Comparison of ENCODE assay signal across 9 cellular contexts in genomic region chr17:44916781-44917241, GRCh38. TPM values are rescaled to one million over a fixed set of nuclear protein-coding genes. Genes with fewer than 3 reads are reported as not detected.
DNase-seq lines count a peak whose midpoint lies in the region; ATAC-seq and TF ChIP-seq lines count a peak whose summit lies in the region.
"Had no signal": no experiment of that assay in that cellular context is flagged by ENCODE, and none has a peak within 500 bp of the region (broad histone marks: within the 10 kb centered on the region; RNA-seq: fewer than 3 reads in every experiment).

No MANE protein-coding gene starts in this region.

- H3K4me1 ChIP-seq in foreskin keratinocyte, result peaks cover 14% of the 10 kb centered on the region

- peak; percentile 14 for TF ChIP-seq CTCF in foreskin keratinocyte (conservative IDR thresholded peaks at IDR 0.05)

- ATAC-seq in SK-N-SH treated with all-trans-retinoic acid at 6 μM for 48 hours, result peak; percentile 59
- ATAC-seq in foreskin keratinocyte, result no peak
- no peak for ATAC-seq in GM21447 (IDR thresholded peaks at IDR 0.05; ENCODE audit: unreplicated experiment)

- no peak overlapping the region for H3K27ac ChIP-seq in foreskin keratinocyte

- intact Hi-C loops in posterior cingulate gyrus (cut with DNase I), result no loop called here

- DNase-seq in COLO829 (ENCODE audit: low spot score), result peak; percentile 39
- no peak for DNase-seq in foreskin keratinocyte
- DNase-seq in posterior cingulate gyrus, result peak; percentile 39 to 96 (median 72)
- DNase-seq in NCI-H82 (lab: John Stamatoyannopoulos, UW), result no peak
- DNase-seq in NCI-H1694 (lab: John Stamatoyannopoulos, UW), result no peak
- no peak for DNase-seq in activated naive CD4-positive, alpha-beta T cell treated with Interleukin-2 at 50 U/mL for 16 hours

- no peaks in the 10 kb centered on the region for H3K27me3 ChIP-seq in foreskin keratinocyte

TF ChIP-seq in SK-N-SH treated with all-trans-retinoic acid at 6 μM for 48 hours, 23 proteins besides CTCF, POLR2A, EP300 and RAD21:
- TF ChIP-seq ZNF565 (CRISPR knock-in tag; conservative IDR thresholded peaks at IDR 0.05; ENCODE audit: low read depth) (no peak), SNAI2 (CRISPR knock-in tag; IDR thresholded peaks at IDR 0.05) (no peak), GLIS3 (CRISPR knock-in tag; IDR thresholded peaks at IDR 0.05) (no peak), ZC3H10 (CRISPR knock-in tag; IDR thresholded peaks at IDR 0.05) (no peak), ZFP30 (CRISPR knock-in tag; IDR thresholded peaks at IDR 0.05) (no peak), CREB5 (CRISPR knock-in tag; IDR thresholded peaks at IDR 0.05; ENCODE audit: low read depth) (no peak), ZNF70 (CRISPR knock-in tag; IDR thresholded peaks at IDR 0.05) (no peak)

RNA-seq across cellular contexts. Expression of gene GFAP, which starts 1.5 kb away (rescaled TPM):
- 0.10 and 0.39 TPM in 2 replicates for total RNA-seq in foreskin keratinocyte
- polyA plus RNA-seq in foreskin keratinocyte, result 0.13 and 0.17 TPM in 2 replicates

RNA-seq across cellular contexts. Expression of gene EFTUD2, which starts 17.6 kb away (rescaled TPM):
- 129 and 136 TPM in 2 replicates for total RNA-seq in foreskin keratinocyte
- polyA plus RNA-seq in foreskin keratinocyte, result 76.6 and 87.6 TPM in 2 replicates

RNA-seq across cellular contexts. Expression of gene KIF18B, which starts 30.8 kb away (rescaled TPM):
- total RNA-seq in foreskin keratinocyte, result 17.0 and 23.2 TPM in 2 replicates
- polyA plus RNA-seq in foreskin keratinocyte, result 8.7 and 12.6 TPM in 2 replicates

RNA-seq across cellular contexts. Expression of gene C1QL1, which starts 51.3 kb away (rescaled TPM):
- 0.17 and 0.18 TPM in 2 replicates for total RNA-seq in foreskin keratinocyte
- 0.26 and 0.36 TPM in 2 replicates for polyA plus RNA-seq in foreskin keratinocyte
- total RNA-seq: subcutaneous adipose tissue had no signal

Comparison
In these comparisons a context has a peak if more than half of its experiments do, and no peak if none do; other contexts are left out.
1. DNase-seq: peak in COLO829 (single experiment) and posterior cingulate gyrus (10 of 10); none in foreskin keratinocyte (0 of 2), NCI-H82 (single experiment), NCI-H1694 (single experiment) and activated naive CD4-positive, alpha-beta T cell treated with Interleukin-2 at 50 U/mL for 16 hours (single experiment).